Comparison of ENCODE assay signal across 24 cellular contexts in genomic region chr2:216261042-216261537, GRCh38.
"Had no signal": no experiment of that assay in that cellular context is flagged by ENCODE, and none has a peak within 500 bp of the region (broad histone marks: within the 10 kb centered on the region; RNA-seq: fewer than 3 reads in every experiment).

No MANE protein-coding gene starts in this region.

- H3K4me1 ChIP-seq: esophagus squamous epithelium, gastrocnemius medialis, heart right ventricle, left lung, lower lobe of right lung had no signal

- H3K9me3 ChIP-seq: esophagus squamous epithelium, gastrocnemius medialis, heart right ventricle, left lung, lower lobe of right lung, mucosa of descending colon had no signal

- H3K4me3 ChIP-seq: coronary artery, dorsolateral prefrontal cortex, esophagus squamous epithelium, gastrocnemius medialis, heart right ventricle, left lung, lower lobe of right lung, mucosa of descending colon had no signal

- H3K27me3 ChIP-seq: dorsolateral prefrontal cortex, gastrocnemius medialis, left lung had no signal

- FAIRE-seq: colon, islet of Langerhans, keratinocyte had no signal

- DNase-seq: dermis blood vessel endothelial cell; dorsolateral prefrontal cortex; effector CD4-positive, alpha-beta T cell; effector memory CD4-positive, alpha-beta T cell; esophagus squamous epithelium; foreskin fibroblast; foreskin melanocyte; gastrocnemius medialis; glutamatergic neuron; head of caudate nucleus; heart right ventricle; hippocampal formation; left cardiac atrium; left lung; left ventricle myocardium superior; lower lobe of right lung; mesenchymal stem cell; mucosa of descending colon; naive B cell had no signal

- H3K27ac ChIP-seq: coronary artery, epithelial cell of prostate, esophagus squamous epithelium, gastrocnemius medialis, heart right ventricle, left lung, lower lobe of right lung had no signal

- H3K36me3 ChIP-seq: esophagus squamous epithelium, gastrocnemius medialis, heart right ventricle, left lung, lower lobe of right lung had no signal
